In the genomic region with DNA sequence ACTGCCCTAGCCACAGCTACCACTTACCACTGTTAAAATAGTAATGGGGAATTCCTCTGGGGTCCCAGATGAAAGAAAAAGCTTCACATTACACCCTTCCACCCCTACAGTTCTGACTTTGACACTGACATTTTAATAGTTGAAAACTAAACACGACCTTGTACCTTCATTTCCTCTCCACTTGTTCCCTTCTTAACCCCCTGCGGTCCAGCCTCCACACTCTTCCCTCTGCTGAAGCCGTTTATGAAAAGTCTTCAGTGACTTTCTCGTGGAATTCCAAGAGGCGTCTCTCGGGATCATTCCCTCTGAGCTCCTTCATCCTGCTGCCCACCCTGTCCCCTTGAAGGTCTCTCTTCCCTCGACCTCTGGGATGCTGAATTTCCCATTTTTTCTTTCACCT, we compare ENCODE assay signal across 2 cellular contexts.
A peak's percentile ranks its signal among the peaks of the same experiment; 100 is the strongest.
TF ChIP-seq lines count a peak whose summit lies in the region.

No MANE protein-coding gene starts in this region.

TF ChIP-seq in GM23338, 12 proteins besides CTCF, POLR2A, EP300 and RAD21:
- TF ChIP-seq NANOG (IDR thresholded peaks at IDR 0.05; ENCODE audit: borderline replicate concordance) (no peak), STAT1 (IDR thresholded peaks at IDR 0.05; ENCODE audit: unreplicated experiment) (no peak)

TF ChIP-seq in GM12878, 131 proteins besides CTCF, POLR2A, EP300 and RAD21:
- peak; percentile 68 for TF ChIP-seq RUNX3 (IDR thresholded peaks at IDR 0.05; ENCODE audit: low read length)
- TF ChIP-seq IRF3 (IDR thresholded peaks at IDR 0.05), result no peak
- TF ChIP-seq, protein P1, sequence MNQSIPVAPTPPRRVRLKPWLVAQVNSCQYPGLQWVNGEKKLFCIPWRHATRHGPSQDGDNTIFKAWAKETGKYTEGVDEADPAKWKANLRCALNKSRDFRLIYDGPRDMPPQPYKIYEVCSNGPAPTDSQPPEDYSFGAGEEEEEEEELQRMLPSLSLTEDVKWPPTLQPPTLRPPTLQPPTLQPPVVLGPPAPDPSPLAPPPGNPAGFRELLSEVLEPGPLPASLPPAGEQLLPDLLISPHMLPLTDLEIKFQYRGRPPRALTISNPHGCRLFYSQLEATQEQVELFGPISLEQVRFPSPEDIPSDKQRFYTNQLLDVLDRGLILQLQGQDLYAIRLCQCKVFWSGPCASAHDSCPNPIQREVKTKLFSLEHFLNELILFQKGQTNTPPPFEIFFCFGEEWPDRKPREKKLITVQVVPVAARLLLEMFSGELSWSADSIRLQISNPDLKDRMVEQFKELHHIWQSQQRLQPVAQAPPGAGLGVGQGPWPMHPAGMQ (IDR thresholded peaks at IDR 0.05; ENCODE audit: borderline replicate concordance), result no peak
- TF ChIP-seq NR2C1 (IDR thresholded peaks at IDR 0.05), result no peak
- TF ChIP-seq TCF7 (IDR thresholded peaks at IDR 0.05; ENCODE audit: borderline replicate concordance), result peak; percentile 38; the same call in 1 of the 2 replicates
